8 cellular contexts compared by ENCODE assay signal in genomic region chr18:22558945-22559385, GRCh38.
DNase-seq lines count a peak whose midpoint lies in the region; ATAC-seq and TF ChIP-seq lines count a peak whose summit lies in the region.

No MANE protein-coding gene starts in this region.

- H3K4me3 ChIP-seq in choroid plexus epithelial cell (ENCODE audit: low read depth, low read length) (peak overlapping the region; percentile 66), left lung (peak overlapping the region; percentile 43 to 48), subcutaneous abdominal adipose tissue (ENCODE audit: low read depth in 1 of 5, low read length in 5 of 5) (peak overlapping the region; percentile 11 to 66 (median 62))

- H3K9ac ChIP-seq in subcutaneous abdominal adipose tissue (ENCODE audit: low read length in 5 of 5) = no peak overlapping the region

- intact Hi-C loops in left lung (cut with DNase I) = no loop called here

- H3K27me3 ChIP-seq in left lung (peaks cover 0 to 49% of the 10 kb centered on the region in 2 donors), subcutaneous abdominal adipose tissue (ENCODE audit: control insufficient read depth in 5 of 5, insufficient read depth in 4 of 5, low read length in 5 of 5) (peaks cover 0 to 4% (median 0%) of the 10 kb centered on the region in 5 donors)

- H3K36me3 ChIP-seq in left lung = no peaks in the 10 kb centered on the region
- no peaks in the 10 kb centered on the region for H3K36me3 ChIP-seq in subcutaneous abdominal adipose tissue (ENCODE audit: control insufficient read depth in 5 of 5, insufficient read depth in 5 of 5, low read length in 5 of 5)

- DNase-seq in HuH-7.5 (ENCODE audit: low spot score) (peak; percentile 75), choroid plexus epithelial cell (ENCODE audit: low read depth) (peak; percentile 71), left lung (peak; percentile 67 to 80), T-helper 9 cell (no peak), NOMO-1 treated with DMSO at 0.1 percent for 48 hours (lab: John Stamatoyannopoulos, UW; ENCODE audit: unreplicated experiment) (no peak), NCI-H2196 (lab: John Stamatoyannopoulos, UW; ENCODE audit: unreplicated experiment) (no peak)

- H3K27ac ChIP-seq in left lung = peak overlapping the region; percentile 84 to 87
- no peak overlapping the region for H3K27ac ChIP-seq in subcutaneous abdominal adipose tissue (ENCODE audit: low read depth, low read length)

- ATAC-seq in left lung = peak; percentile 71
- no peak for ATAC-seq in HG02763 (IDR thresholded peaks at IDR 0.05; ENCODE audit: unreplicated experiment)

- H3K9me3 ChIP-seq in left lung (no peaks in the 10 kb centered on the region), subcutaneous abdominal adipose tissue (ENCODE audit: control insufficient read depth in 5 of 5, low read length in 5 of 5) (no peaks in the 10 kb centered on the region)

- TF ChIP-seq CTCF in choroid plexus epithelial cell (conservative IDR thresholded peaks at IDR 0.05; ENCODE audit: low read depth, low read length) (no peak), left lung (IDR thresholded peaks at IDR 0.05) (no peak)

- H3K4me1 ChIP-seq in left lung (peaks cover 7 to 19% of the 10 kb centered on the region in 2 donors), subcutaneous abdominal adipose tissue (ENCODE audit: control insufficient read depth in 5 of 5, insufficient read depth in 5 of 5, low read length in 5 of 5) (peaks cover 0 to 16% (median 9%) of the 10 kb centered on the region in 5 donors)

Comparison
In these comparisons a context has a peak if more than half of its experiments do, and no peak if none do; other contexts are left out.
1. DNase-seq: peak in HuH-7.5 (single experiment), choroid plexus epithelial cell (single experiment) and left lung (2 of 2); none in T-helper 9 cell (single experiment), NOMO-1 treated with DMSO at 0.1 percent for 48 hours (single experiment) and NCI-H2196 (single experiment).
2. Peak in every context shown above with its lines, with median percentiles within 50 percentile points of each other: H3K4me3 ChIP-seq.